In genomic region chr4:6855692-6856297, GRCh38 we compare ENCODE assay signal across 8 cellular contexts. TPM values are rescaled to one million over a fixed set of nuclear protein-coding genes. Genes with fewer than 3 reads are reported as not detected.
A peak's percentile ranks its signal among the peaks of the same experiment; 100 is the strongest.
DNase-seq lines count a peak whose midpoint lies in the region; ATAC-seq and TF ChIP-seq lines count a peak whose summit lies in the region.

No MANE protein-coding gene starts in this region.

- H3K4me2 ChIP-seq in GM23338 = no peak overlapping the region

- H3K9ac ChIP-seq in liver (ENCODE audit: low read depth in 1 of 2, low read length in 2 of 2) = no peak overlapping the region

- H3K27me3 ChIP-seq in GM23338 (ENCODE audit: insufficient read depth) (no peaks in the 10 kb centered on the region), liver (ENCODE audit: control insufficient read depth in 4 of 4, insufficient read depth in 4 of 4, low read length in 3 of 4) (no peaks in the 10 kb centered on the region)

- peak; percentile 90 for ATAC-seq in activated CD8-positive, alpha-beta memory T cell treated with anti-CD3 and anti-CD28 coated beads, Interleukin-2, amount 10 ng/mL, durations not matched to agents 7 days and 5 days
- ATAC-seq in GM23338 = no peak

- peaks cover 13% of the 10 kb centered on the region; the same call in 1 of the 2 replicates for H3K79me2 ChIP-seq in GM23338 (replicated peaks; ENCODE audit: insufficient read depth)

- 0 out of 2 replicates have a peak, but pooled peaks cover under 1% of the 10 kb centered on the region for H3K36me3 ChIP-seq in GM23338 (ENCODE audit: insufficient read depth)
- peaks cover 5 to 31% (median 9%) of the 10 kb centered on the region in 4 donors for H3K36me3 ChIP-seq in liver (ENCODE audit: control insufficient read depth in 4 of 4, insufficient read depth in 3 of 4, low read depth in 1 of 4, low read length in 3 of 4)

- H4K20me1 ChIP-seq in GM23338 (replicated peaks; ENCODE audit: insufficient read depth) = no peaks in the 10 kb centered on the region; the same call in 1 of the 2 replicates

- CTCF ChIA-PET in activated CD8-positive, alpha-beta memory T cell treated with anti-CD3 and anti-CD28 coated beads, Interleukin-2, amount 10 ng/mL, durations not matched to agents 7 days and 5 days (lab: Charles Lee) = interaction anchor here (1.3 to 2.1 kb wide), 4 partner anchors 11 to 136 kb away, joined by 3 to 9 read pairs (median 3); no protein-coding TSS in a partner anchor
- CTCF ChIA-PET in activated naive CD4-positive, alpha-beta T cell treated with anti-CD3 and anti-CD28 coated beads, Interleukin-2, amount 10 ng/mL, durations not matched to agents 7 days and 5 days (lab: Charles Lee) = interaction anchor here (1.7 to 2.1 kb wide), 2 partner anchors 17 kb away, joined by 6 to 15 read pairs; no protein-coding TSS in a partner anchor

- H3K4me1 ChIP-seq in GM23338 (ENCODE audit: insufficient read depth) (peaks cover 10% of the 10 kb centered on the region; the same call in 1 of the 2 replicates), liver (ENCODE audit: control insufficient read depth in 4 of 4, insufficient read depth in 4 of 4, low read length in 3 of 4) (peaks cover 3 to 7% (median 4%) of the 10 kb centered on the region in 4 donors)

- H3K36me3 Mint-ChIP-seq in activated CD8-positive, alpha-beta memory T cell treated with anti-CD3 and anti-CD28 coated beads, Interleukin-2, amount 10 ng/mL, durations not matched to agents 7 days and 5 days = peaks cover 38% of the 10 kb centered on the region
- H3K36me3 Mint-ChIP-seq in GM23338 (ENCODE audit: low read depth) = peaks cover 34% of the 10 kb centered on the region
- peaks cover 35% of the 10 kb centered on the region for H3K36me3 Mint-ChIP-seq in activated naive CD4-positive, alpha-beta T cell treated with anti-CD3 and anti-CD28 coated beads, Interleukin-2, amount 10 ng/mL, durations not matched to agents 7 days and 5 days

- TF ChIP-seq RAD21 in liver (IDR thresholded peaks at IDR 0.05) = peak in 1 of 2 donors; percentile 6

- H3K4me3 ChIP-seq in GM23338 (no peak overlapping the region), liver (ENCODE audit: low read depth in 1 of 3, low read length in 3 of 3) (no peak overlapping the region)

- no peaks in the 10 kb centered on the region for H3F3A ChIP-seq in GM23338 (replicated peaks; ENCODE audit: low read depth)

- peaks cover 2% of the 10 kb centered on the region for H3K9me3 Mint-ChIP-seq in activated CD8-positive, alpha-beta memory T cell treated with anti-CD3 and anti-CD28 coated beads, Interleukin-2, amount 10 ng/mL, durations not matched to agents 7 days and 5 days (ENCODE audit: low read depth)
- peaks cover 12% of the 10 kb centered on the region; the same call in 1 of the 3 replicates for H3K9me3 Mint-ChIP-seq in GM23338
- peaks cover 9% of the 10 kb centered on the region for H3K9me3 Mint-ChIP-seq in activated naive CD4-positive, alpha-beta T cell treated with anti-CD3 and anti-CD28 coated beads, Interleukin-2, amount 10 ng/mL, durations not matched to agents 7 days and 5 days

- peak; percentile 64 for DNase-seq in activated CD8-positive, alpha-beta memory T cell treated with anti-CD3 and anti-CD28 coated beads, Interleukin-2, amount 10 ng/mL, durations not matched to agents 7 days and 5 days
- DNase-seq in activated CD8-positive, alpha-beta memory T cell treated with anti-CD3 and anti-CD28 coated beads, Interleukin-2, amount 50 U/mL, for 48 hours = no peak
- no peak for DNase-seq in GM23338 (ENCODE audit: low spot score)
- DNase-seq in M059J (ENCODE audit: low read depth) = peak; percentile 63
- DNase-seq in activated naive CD4-positive, alpha-beta T cell treated with anti-CD3 and anti-CD28 coated beads, Interleukin-2, amount 10 ng/mL, durations not matched to agents 7 days and 5 days = peak; percentile 23
- DNase-seq in SK-N-DZ (ENCODE audit: low spot score) = no peak
- DNase-seq in inferior parietal cortex (ENCODE audit: extremely low spot score) = no peak

- H3K4me1 Mint-ChIP-seq in activated CD8-positive, alpha-beta memory T cell treated with anti-CD3 and anti-CD28 coated beads, Interleukin-2, amount 10 ng/mL, durations not matched to agents 7 days and 5 days = peaks cover 35% of the 10 kb centered on the region
- peaks cover 14% of the 10 kb centered on the region for H3K4me1 Mint-ChIP-seq in GM23338
- H3K4me1 Mint-ChIP-seq in activated naive CD4-positive, alpha-beta T cell treated with anti-CD3 and anti-CD28 coated beads, Interleukin-2, amount 10 ng/mL, durations not matched to agents 7 days and 5 days = peaks cover 17% of the 10 kb centered on the region

- H3K9me3 ChIP-seq in liver (ENCODE audit: control insufficient read depth in 4 of 4, low read length in 3 of 4) = peaks cover 0 to 2% (median under 1%) of the 10 kb centered on the region in 4 donors

- H3K27me3 Mint-ChIP-seq in activated CD8-positive, alpha-beta memory T cell treated with anti-CD3 and anti-CD28 coated beads, Interleukin-2, amount 10 ng/mL, durations not matched to agents 7 days and 5 days = no peaks in the 10 kb centered on the region
- H3K27me3 Mint-ChIP-seq in GM23338 (ENCODE audit: insufficient read depth, low read depth, poor library complexity) = peaks cover under 1% of the 10 kb centered on the region
- H3K27me3 Mint-ChIP-seq in activated naive CD4-positive, alpha-beta T cell treated with anti-CD3 and anti-CD28 coated beads, Interleukin-2, amount 10 ng/mL, durations not matched to agents 7 days and 5 days = no peaks in the 10 kb centered on the region

- no peak for TF ChIP-seq CTCF in GM23338 (conservative IDR thresholded peaks at IDR 0.05; ENCODE audit: low read depth in 2 of 2)
- TF ChIP-seq CTCF in liver (IDR thresholded peaks at IDR 0.05; ENCODE audit: low read depth, low read length, missing input control) = no peak

- H3K4me3 Mint-ChIP-seq in activated CD8-positive, alpha-beta memory T cell treated with anti-CD3 and anti-CD28 coated beads, Interleukin-2, amount 10 ng/mL, durations not matched to agents 7 days and 5 days = no peak overlapping the region
- H3K4me3 Mint-ChIP-seq in GM23338 = no peak overlapping the region
- H3K4me3 Mint-ChIP-seq in activated naive CD4-positive, alpha-beta T cell treated with anti-CD3 and anti-CD28 coated beads, Interleukin-2, amount 10 ng/mL, durations not matched to agents 7 days and 5 days = no peak overlapping the region

- WGBS in liver = 63% methylated on average over 11 of the region's 11 CpGs

- H3K27ac ChIP-seq in GM23338 (ENCODE audit: low read depth) = no peak overlapping the region
- H3K27ac ChIP-seq in liver (ENCODE audit: low read depth in 1 of 2, low read length in 2 of 2) = peak overlapping the region; percentile 2 to 14

- no peak overlapping the region for H2AFZ ChIP-seq in GM23338

- H3K9me2 ChIP-seq in GM23338 (ENCODE audit: insufficient read depth) = no peaks in the 10 kb centered on the region

- peak overlapping the region; percentile 60 for H3K27ac Mint-ChIP-seq in activated CD8-positive, alpha-beta memory T cell treated with anti-CD3 and anti-CD28 coated beads, Interleukin-2, amount 10 ng/mL, durations not matched to agents 7 days and 5 days
- H3K27ac Mint-ChIP-seq in GM23338 = peak overlapping the region; percentile 36
- peak overlapping the region; percentile 2 for H3K27ac Mint-ChIP-seq in activated naive CD4-positive, alpha-beta T cell treated with anti-CD3 and anti-CD28 coated beads, Interleukin-2, amount 10 ng/mL, durations not matched to agents 7 days and 5 days

TF ChIP-seq in GM23338, 12 proteins besides CTCF, POLR2A, EP300 and RAD21 (continues in another document):
- TF ChIP-seq STAT1 (IDR thresholded peaks at IDR 0.05; ENCODE audit: unreplicated experiment) (no peak), NANOG (IDR thresholded peaks at IDR 0.05; ENCODE audit: borderline replicate concordance) (no peak), POLR2AphosphoS5 (IDR thresholded peaks at IDR 0.05; ENCODE audit: low read depth) (no peak)

TF ChIP-seq in liver, 16 proteins besides CTCF, POLR2A, EP300 and RAD21:
- peak; percentile 24 to 50 for TF ChIP-seq HNF4A (conservative IDR thresholded peaks at IDR 0.05)
- TF ChIP-seq RXRA (IDR thresholded peaks at IDR 0.05) = peak in 1 of 2 donors; percentile 34
- no peak for TF ChIP-seq TAF1 (conservative IDR thresholded peaks at IDR 0.05)

RNA-seq across cellular contexts. Expression of gene TBC1D14, which starts 53.8 kb away (rescaled TPM):
- total RNA-seq in activated CD8-positive, alpha-beta memory T cell treated with anti-CD3 and anti-CD28 coated beads, Interleukin-2, amount 10 ng/mL, durations not matched to agents 7 days and 5 days = 10 to 100 TPM; 49.0 to 49.1 TPM
- total RNA-seq in GM23338 (2014; rRNA removed; shearing (Covaris generic)) = 59.7 and 66.3 TPM in 2 replicates
- polyA plus RNA-seq in GM23338 (2016; fragmentation: Nextera tagmentation; extraction: Ambion mirVana) = 15.8 and 18.2 TPM in 2 replicates
- 16.2 and 22.4 TPM in 2 replicates for total RNA-seq in M059J (2014; rRNA removed; shearing (Covaris generic))
- 10 to 100 TPM; 22.2 to 45.2 TPM for total RNA-seq in liver
- polyA plus RNA-seq in liver = 10 to 100 TPM; 10.0 to 23.2 TPM
- polyA plus RNA-seq in SK-N-DZ (2014; cell fraction: cytosol; rRNA removed) = 69.7 and 78.5 TPM in 2 replicates
- polyA plus RNA-seq in SK-N-DZ (2014; cell fraction: nucleus; rRNA removed) = 38.1 and 38.4 TPM in 2 replicates

Comparison
In these comparisons a context has a peak if more than half of its experiments do, and no peak if none do; other contexts are left out.
1. DNase-seq: peak in activated CD8-positive, alpha-beta memory T cell treated with anti-CD3 and anti-CD28 coated beads, Interleukin-2, amount 10 ng/mL, durations not matched to agents 7 days and 5 days (single experiment), M059J (single experiment) and activated naive CD4-positive, alpha-beta T cell treated with anti-CD3 and anti-CD28 coated beads, Interleukin-2, amount 10 ng/mL, durations not matched to agents 7 days and 5 days (single experiment); none in activated CD8-positive, alpha-beta memory T cell treated with anti-CD3 and anti-CD28 coated beads, Interleukin-2, amount 50 U/mL, for 48 hours (single experiment), GM23338 (single experiment), SK-N-DZ (single experiment) and inferior parietal cortex (single experiment).
2. H3K27ac Mint-ChIP-seq: peak in every context shown above with its lines; median percentile 60 in activated CD8-positive, alpha-beta memory T cell treated with anti-CD3 and anti-CD28 coated beads, Interleukin-2, amount 10 ng/mL, durations not matched to agents 7 days and 5 days; 36 in GM23338; 2 in activated naive CD4-positive, alpha-beta T cell treated with anti-CD3 and anti-CD28 coated beads, Interleukin-2, amount 10 ng/mL, durations not matched to agents 7 days and 5 days.